Comparison of ENCODE assay signal across 1 cellular context in genomic region chr14:103096387-103096786, GRCh38.
TF ChIP-seq lines count a peak whose summit lies in the region.

No MANE protein-coding gene starts in this region.

TF ChIP-seq in H1, 55 proteins besides CTCF, POLR2A, EP300 and RAD21:
- no peak for TF ChIP-seq BCL11A (IDR thresholded peaks at IDR 0.05; ENCODE audit: low read depth in 2 of 2, low read length in 2 of 2)
- no peak for TF ChIP-seq GTF2F1 (IDR thresholded peaks at IDR 0.05; ENCODE audit: borderline replicate concordance, low read depth, low read length)
- TF ChIP-seq YY1 (IDR thresholded peaks at IDR 0.05; ENCODE audit: low read depth, low read length) = peak; percentile 56; the same call in 1 of the 2 replicates
- TF ChIP-seq KDM4A (IDR thresholded peaks at IDR 0.05; ENCODE audit: low read depth, low read length, severe bottlenecking) = no peak
